Comparison of ENCODE assay signal across 1 cellular context in the genomic region with DNA sequence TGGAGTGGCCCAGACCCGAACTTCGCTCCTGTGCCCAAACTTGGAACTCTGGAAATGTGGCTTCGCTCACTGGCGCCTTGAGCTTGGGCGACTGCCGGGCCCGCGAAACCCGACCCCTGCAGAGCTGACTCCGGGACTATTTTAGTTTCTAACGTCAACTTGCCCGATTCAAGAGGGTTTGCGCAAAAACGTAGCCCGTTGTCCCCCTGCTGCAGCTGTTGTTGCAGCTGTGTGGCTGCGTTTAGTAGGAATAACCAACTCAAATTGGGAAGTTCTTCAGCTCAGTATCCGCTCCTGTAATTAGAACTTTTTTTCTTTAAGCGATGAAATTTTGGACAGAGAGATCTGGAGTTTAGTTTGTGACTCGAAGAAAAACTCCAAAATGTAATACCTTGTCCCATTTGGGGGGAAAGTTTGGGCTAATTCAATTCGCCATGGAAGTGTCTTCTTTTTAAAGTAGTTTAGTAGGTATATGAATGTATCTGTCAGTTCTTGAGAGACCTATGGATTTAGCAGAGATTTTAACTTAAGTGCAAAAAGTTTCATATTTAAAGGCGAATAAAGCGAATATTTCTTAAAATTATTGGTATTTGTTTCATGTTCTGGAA.
TF ChIP-seq lines count a peak whose summit lies in the region.

No MANE protein-coding gene starts in this region.

TF ChIP-seq in GM23338, 12 proteins besides CTCF, POLR2A, EP300 and RAD21 (continued from another document):
- TF ChIP-seq, protein P1, sequence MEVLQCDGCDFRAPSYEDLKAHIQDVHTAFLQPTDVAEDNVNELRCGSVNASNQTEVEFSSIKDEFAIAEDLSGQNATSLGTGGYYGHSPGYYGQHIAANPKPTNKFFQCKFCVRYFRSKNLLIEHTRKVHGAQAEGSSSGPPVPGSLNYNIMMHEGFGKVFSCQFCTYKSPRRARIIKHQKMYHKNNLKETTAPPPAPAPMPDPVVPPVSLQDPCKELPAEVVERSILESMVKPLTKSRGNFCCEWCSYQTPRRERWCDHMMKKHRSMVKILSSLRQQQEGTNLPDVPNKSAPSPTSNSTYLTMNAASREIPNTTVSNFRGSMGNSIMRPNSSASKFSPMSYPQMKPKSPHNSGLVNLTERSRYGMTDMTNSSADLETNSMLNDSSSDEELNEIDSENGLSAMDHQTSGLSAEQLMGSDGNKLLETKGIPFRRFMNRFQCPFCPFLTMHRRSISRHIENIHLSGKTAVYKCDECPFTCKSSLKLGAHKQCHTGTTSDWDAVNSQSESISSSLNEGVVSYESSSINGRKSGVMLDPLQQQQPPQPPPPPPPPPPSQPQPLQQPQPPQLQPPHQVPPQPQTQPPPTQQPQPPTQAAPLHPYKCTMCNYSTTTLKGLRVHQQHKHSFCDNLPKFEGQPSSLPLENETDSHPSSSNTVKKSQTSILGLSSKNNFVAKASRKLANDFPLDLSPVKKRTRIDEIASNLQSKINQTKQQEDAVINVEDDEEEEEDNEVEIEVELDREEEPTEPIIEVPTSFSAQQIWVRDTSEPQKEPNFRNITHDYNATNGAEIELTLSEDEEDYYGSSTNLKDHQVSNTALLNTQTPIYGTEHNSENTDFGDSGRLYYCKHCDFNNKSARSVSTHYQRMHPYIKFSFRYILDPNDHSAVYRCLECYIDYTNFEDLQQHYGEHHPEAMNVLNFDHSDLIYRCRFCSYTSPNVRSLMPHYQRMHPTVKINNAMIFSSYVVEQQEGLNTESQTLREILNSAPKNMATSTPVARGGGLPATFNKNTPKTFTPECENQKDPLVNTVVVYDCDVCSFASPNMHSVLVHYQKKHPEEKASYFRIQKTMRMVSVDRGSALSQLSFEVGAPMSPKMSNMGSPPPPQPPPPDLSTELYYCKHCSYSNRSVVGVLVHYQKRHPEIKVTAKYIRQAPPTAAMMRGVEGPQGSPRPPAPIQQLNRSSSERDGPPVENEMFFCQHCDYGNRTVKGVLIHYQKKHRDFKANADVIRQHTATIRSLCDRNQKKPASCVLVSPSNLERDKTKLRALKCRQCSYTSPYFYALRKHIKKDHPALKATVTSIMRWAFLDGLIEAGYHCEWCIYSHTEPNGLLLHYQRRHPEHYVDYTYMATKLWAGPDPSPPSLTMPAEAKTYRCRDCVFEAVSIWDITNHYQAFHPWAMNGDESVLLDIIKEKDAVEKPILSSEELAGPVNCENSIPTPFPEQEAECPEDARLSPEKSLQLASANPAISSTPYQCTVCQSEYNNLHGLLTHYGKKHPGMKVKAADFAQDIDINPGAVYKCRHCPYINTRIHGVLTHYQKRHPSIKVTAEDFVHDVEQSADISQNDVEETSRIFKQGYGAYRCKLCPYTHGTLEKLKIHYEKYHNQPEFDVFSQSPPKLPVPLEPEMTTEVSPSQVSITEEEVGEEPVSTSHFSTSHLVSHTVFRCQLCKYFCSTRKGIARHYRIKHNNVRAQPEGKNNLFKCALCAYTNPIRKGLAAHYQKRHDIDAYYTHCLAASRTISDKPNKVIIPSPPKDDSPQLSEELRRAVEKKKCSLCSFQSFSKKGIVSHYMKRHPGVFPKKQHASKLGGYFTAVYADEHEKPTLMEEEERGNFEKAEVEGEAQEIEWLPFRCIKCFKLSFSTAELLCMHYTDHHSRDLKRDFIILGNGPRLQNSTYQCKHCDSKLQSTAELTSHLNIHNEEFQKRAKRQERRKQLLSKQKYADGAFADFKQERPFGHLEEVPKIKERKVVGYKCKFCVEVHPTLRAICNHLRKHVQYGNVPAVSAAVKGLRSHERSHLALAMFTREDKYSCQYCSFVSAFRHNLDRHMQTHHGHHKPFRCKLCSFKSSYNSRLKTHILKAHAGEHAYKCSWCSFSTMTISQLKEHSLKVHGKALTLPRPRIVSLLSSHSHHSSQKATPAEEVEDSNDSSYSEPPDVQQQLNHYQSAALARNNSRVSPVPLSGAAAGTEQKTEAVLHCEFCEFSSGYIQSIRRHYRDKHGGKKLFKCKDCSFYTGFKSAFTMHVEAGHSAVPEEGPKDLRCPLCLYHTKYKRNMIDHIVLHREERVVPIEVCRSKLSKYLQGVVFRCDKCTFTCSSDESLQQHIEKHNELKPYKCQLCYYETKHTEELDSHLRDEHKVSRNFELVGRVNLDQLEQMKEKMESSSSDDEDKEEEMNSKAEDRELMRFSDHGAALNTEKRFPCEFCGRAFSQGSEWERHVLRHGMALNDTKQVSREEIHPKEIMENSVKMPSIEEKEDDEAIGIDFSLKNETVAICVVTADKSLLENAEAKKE (CRISPR knock-in tag; IDR thresholded peaks at IDR 0.05), result no peak
- no peak for TF ChIP-seq EZH2 (IDR thresholded peaks at IDR 0.05; ENCODE audit: low read depth, unreplicated experiment)
- TF ChIP-seq NANOG (IDR thresholded peaks at IDR 0.05; ENCODE audit: borderline replicate concordance), result no peak
- TF ChIP-seq POLR2AphosphoS5 (IDR thresholded peaks at IDR 0.05; ENCODE audit: low read depth), result no peak
- TF ChIP-seq CREB1 (CRISPR knock-in tag; IDR thresholded peaks at IDR 0.05; ENCODE audit: low read depth), result no peak
- no peak for TF ChIP-seq ZNF331 (CRISPR knock-in tag; IDR thresholded peaks at IDR 0.05; ENCODE audit: low read depth)
- TF ChIP-seq STAT1 (IDR thresholded peaks at IDR 0.05; ENCODE audit: unreplicated experiment), result no peak
